In genomic region chr2:8575810-8576423, GRCh38 we compare ENCODE assay signal across 11 cellular contexts.
A peak's percentile ranks its signal among the peaks of the same experiment; 100 is the strongest.
DNase-seq lines count a peak whose midpoint lies in the region; ATAC-seq, FAIRE-seq and TF ChIP-seq lines count a peak whose summit lies in the region.
"Had no signal": no experiment of that assay in that cellular context is flagged by ENCODE, and none has a peak within 500 bp of the region (broad histone marks: within the 10 kb centered on the region; RNA-seq: fewer than 3 reads in every experiment).

No MANE protein-coding gene starts in this region.

- TF ChIP-seq CTCF in kidney (IDR thresholded peaks at IDR 0.05; ENCODE audit: borderline replicate concordance, extremely low read depth, insufficient read depth) = no peak
- TF ChIP-seq CTCF in type B pancreatic cell (conservative IDR thresholded peaks at IDR 0.05) = no peak
- no peak for TF ChIP-seq CTCF in mammary epithelial cell (conservative IDR thresholded peaks at IDR 0.05 in 1 of 2, IDR thresholded peaks at IDR 0.05 in 1 of 2; ENCODE audit: extremely low read depth in 1 of 2, insufficient read depth in 1 of 2, low read depth in 1 of 2, low read length in 2 of 2)

- no peak for ATAC-seq in activated naive CD4-positive, alpha-beta T cell treated with anti-CD3 and anti-CD28 coated beads, Interleukin-2, amount 50 U/mL, for 72 hours
- ATAC-seq in T-cell (replicated peaks in 1 of 4) = no peak

- no peaks in the 10 kb centered on the region for H3K9me3 Mint-ChIP-seq in activated naive CD4-positive, alpha-beta T cell treated with anti-CD3 and anti-CD28 coated beads for 36 hours
- H3K9me3 Mint-ChIP-seq in activated naive CD4-positive, alpha-beta T cell treated with anti-CD3 and anti-CD28 coated beads, Interleukin-2, amount 50 U/mL, for 72 hours = no peaks in the 10 kb centered on the region
- H3K9me3 Mint-ChIP-seq in T-cell (no peaks in the 10 kb centered on the region), type B pancreatic cell (no peaks in the 10 kb centered on the region)

- H3K4me3 Mint-ChIP-seq in activated naive CD4-positive, alpha-beta T cell treated with anti-CD3 and anti-CD28 coated beads for 36 hours = peak overlapping the region; percentile 2
- H3K4me3 Mint-ChIP-seq in T-cell (peak overlapping the region in 2 of 3 donors; percentile 13 to 67), type B pancreatic cell (peak overlapping the region; percentile 9)

- H3K27ac ChIP-seq in kidney (ENCODE audit: low read depth in 2 of 2, low read length in 2 of 2) (peak overlapping the region in 1 of 2 donors; percentile 17), mammary epithelial cell (ENCODE audit: insufficient read depth, low read depth, low read length) (no peak overlapping the region)
- H3K27ac ChIP-seq: ascending aorta, GM23248, SK-N-MC had no signal

- H3K27me3 Mint-ChIP-seq in activated naive CD4-positive, alpha-beta T cell treated with anti-CD3 and anti-CD28 coated beads for 36 hours (ENCODE audit: low read depth) = peaks cover 5% of the 10 kb centered on the region
- peaks cover 7 to 8% of the 10 kb centered on the region in 2 donors for H3K27me3 Mint-ChIP-seq in T-cell
- no peaks in the 10 kb centered on the region for H3K27me3 Mint-ChIP-seq in type B pancreatic cell

- no peak overlapping the region for H3K9ac ChIP-seq in kidney (ENCODE audit: low read length in 2 of 2)
- H3K9ac ChIP-seq in mammary epithelial cell (ENCODE audit: insufficient read depth, low read length) = no peak overlapping the region
- H3K9ac ChIP-seq: GM23248 had no signal

- H3K4me1 Mint-ChIP-seq in activated naive CD4-positive, alpha-beta T cell treated with anti-CD3 and anti-CD28 coated beads for 36 hours (ENCODE audit: low read depth) = peaks cover 45% of the 10 kb centered on the region
- peaks cover 37 to 54% (median 38%) of the 10 kb centered on the region in 3 donors for H3K4me1 Mint-ChIP-seq in T-cell
- peaks cover 59% of the 10 kb centered on the region for H3K4me1 Mint-ChIP-seq in type B pancreatic cell (ENCODE audit: unreplicated experiment)

- in situ Hi-C loops in mammary epithelial cell (cut with MboI; ENCODE audit: low sequenced_read_pairs in 2 of 2) = no loop called here

- no peak for FAIRE-seq in kidney (lab: Jason Lieb, UNC)

- H3K9me3 ChIP-seq in kidney (ENCODE audit: control insufficient read depth in 1 of 2, low read length in 2 of 2) (no peaks in the 10 kb centered on the region), mammary epithelial cell (replicated peaks; ENCODE audit: insufficient read depth, low read length) (peaks cover 6% of the 10 kb centered on the region)
- H3K9me3 ChIP-seq: ascending aorta had no signal

- H3K4me1 ChIP-seq in kidney (ENCODE audit: control insufficient read depth in 1 of 2, insufficient read depth in 1 of 2, low read depth in 1 of 2, low read length in 2 of 2) (peaks cover 25 to 35% of the 10 kb centered on the region in 2 donors), mammary epithelial cell (ENCODE audit: insufficient read depth, low read length) (no peaks in the 10 kb centered on the region)

- H3K4me3 ChIP-seq in kidney (ENCODE audit: low read length in 2 of 2) (peak overlapping the region in 1 of 2 donors; percentile 9), mammary epithelial cell (replicated peaks in 1 of 3; ENCODE audit: insufficient read depth in 1 of 3, low read depth in 2 of 3, low read length in 3 of 3) (no peak overlapping the region)
- H3K4me3 ChIP-seq: GM23248, SK-N-MC had no signal

- no peaks in the 10 kb centered on the region for H4K20me1 ChIP-seq in mammary epithelial cell (ENCODE audit: insufficient read depth, low read length)

- CTCF ChIA-PET in activated naive CD4-positive, alpha-beta T cell treated with anti-CD3 and anti-CD28 coated beads for 36 hours (lab: Charles Lee) = no interaction called here
- CTCF ChIA-PET in T-cell (lab: Charles Lee) = no interaction called here
- CTCF ChIA-PET in mammary epithelial cell (lab: Charles Lee; ENCODE audit: low non-redundant PET) = no interaction called here

- no peaks in the 10 kb centered on the region for H3K79me2 ChIP-seq in mammary epithelial cell (ENCODE audit: insufficient read depth, low read length)

- no peaks in the 10 kb centered on the region for H3K27me3 ChIP-seq in mammary epithelial cell (ENCODE audit: insufficient read depth, low read length)
- H3K27me3 ChIP-seq: ascending aorta had no signal

- no peak overlapping the region for H2AFZ ChIP-seq in mammary epithelial cell (ENCODE audit: low read depth, low read length)
- H2AFZ ChIP-seq: GM23248 had no signal

- no peak overlapping the region for H3K4me2 ChIP-seq in mammary epithelial cell (ENCODE audit: insufficient read depth, low read depth, low read length)

- H3K36me3 ChIP-seq in kidney (ENCODE audit: control insufficient read depth in 1 of 2, insufficient read depth in 2 of 2, low read length in 2 of 2) (no peaks in the 10 kb centered on the region), mammary epithelial cell (ENCODE audit: insufficient read depth, low read length) (no peaks in the 10 kb centered on the region)
- H3K36me3 ChIP-seq: ascending aorta had no signal

- POLR2A ChIA-PET in T-cell (lab: Charles Lee) = interaction anchor here in 1 of 2 donors (1.0 kb wide), 1 partner anchor 106 kb away, joined by 3 read pairs; no protein-coding TSS in a partner anchor

- 62% methylated on average over 12 of the region's 14 CpGs for WGBS in mammary epithelial cell (ENCODE audit: low coverage, missing lambda C conversion rate)

- BruUV-seq in mammary epithelial cell (replicated peaks; lab: Mats Ljungman, UMichigan) = no TSS peak

- TF ChIP-seq POLR2A in erythroblast (IDR thresholded peaks at IDR 0.05; ENCODE audit: low read length) = no peak

- H3K27ac Mint-ChIP-seq in activated naive CD4-positive, alpha-beta T cell treated with anti-CD3 and anti-CD28 coated beads for 36 hours = no peak overlapping the region
- H3K27ac Mint-ChIP-seq in activated naive CD4-positive, alpha-beta T cell treated with anti-CD3 and anti-CD28 coated beads, Interleukin-2, amount 50 U/mL, for 72 hours = peak overlapping the region in 1 of 2 donors; percentile 78
- no peak overlapping the region for H3K27ac Mint-ChIP-seq in T-cell
- H3K27ac Mint-ChIP-seq in type B pancreatic cell = no peak overlapping the region

- H3K36me3 Mint-ChIP-seq in activated naive CD4-positive, alpha-beta T cell treated with anti-CD3 and anti-CD28 coated beads for 36 hours (ENCODE audit: low read depth) = no peaks in the 10 kb centered on the region
- H3K36me3 Mint-ChIP-seq in activated naive CD4-positive, alpha-beta T cell treated with anti-CD3 and anti-CD28 coated beads, Interleukin-2, amount 50 U/mL, for 72 hours = no peaks in the 10 kb centered on the region
- H3K36me3 Mint-ChIP-seq in T-cell (no peaks in the 10 kb centered on the region), type B pancreatic cell (no peaks in the 10 kb centered on the region)

- intact Hi-C loops in activated naive CD4-positive, alpha-beta T cell treated with anti-CD3 and anti-CD28 coated beads for 36 hours (cut with micrococcal nuclease) = loop anchor here (1.0 to 5.0 kb wide), 4 partner anchors 10 to 86 kb away; no protein-coding TSS in a partner anchor
- intact Hi-C loops in kidney (cut with DNase I) = no loop called here
- intact Hi-C loops in mammary epithelial cell (cut with micrococcal nuclease) = no loop called here

- dilution Hi-C loops in mammary epithelial cell (cut with HindIII; ENCODE audit: low sequenced_read_pairs) = no loop called here

- DNase-seq in activated naive CD4-positive, alpha-beta T cell treated with anti-CD3 and anti-CD28 coated beads for 36 hours = no peak
- no peak for DNase-seq in activated naive CD4-positive, alpha-beta T cell treated with anti-CD3 and anti-CD28 coated beads, Interleukin-2, amount 50 U/mL, for 72 hours (ENCODE audit: low spot score in 2 of 2)
- DNase-seq in T-cell = peak in 1 of 34 experiments; percentile 4
- peak; percentile 54 for DNase-seq in kidney
- peak; percentile 60 for DNase-seq in type B pancreatic cell (ENCODE audit: extremely low spot score, unreplicated experiment)
- DNase-seq in erythroblast (lab: John Stamatoyannopoulos, UW) = no peak
- no peak for DNase-seq in HUDEP-2 (lab: John Stamatoyannopoulos, UW; ENCODE audit: unreplicated experiment in 76 of 76)
- no peak for DNase-seq in mammary epithelial cell
- DNase-seq: GM23248 had no signal

Comparison
In these comparisons a context has a peak if more than half of its experiments do, and no peak if none do; other contexts are left out.
1. DNase-seq: peak in kidney (single experiment) and type B pancreatic cell (single experiment); none in activated naive CD4-positive, alpha-beta T cell treated with anti-CD3 and anti-CD28 coated beads for 36 hours (single experiment), activated naive CD4-positive, alpha-beta T cell treated with anti-CD3 and anti-CD28 coated beads, Interleukin-2, amount 50 U/mL, for 72 hours (0 of 2), erythroblast (0 of 2), HUDEP-2 (0 of 76) and mammary epithelial cell (single experiment).
2. Peak in every context shown above with its lines, with median percentiles within 50 percentile points of each other: H3K4me3 Mint-ChIP-seq.